In genomic region chr2:239157766-239158165, GRCh38 we compare ENCODE assay signal across 11 cellular contexts.
DNase-seq lines count a peak whose midpoint lies in the region; ATAC-seq and TF ChIP-seq lines count a peak whose summit lies in the region.
"Had no signal": no experiment of that assay in that cellular context is flagged by ENCODE, and none has a peak within 500 bp of the region (broad histone marks: within the 10 kb centered on the region; RNA-seq: fewer than 3 reads in every experiment).

No MANE protein-coding gene starts in this region.

- H3K36me3 ChIP-seq in upper lobe of right lung = peaks cover 49% of the 10 kb centered on the region

- peak; percentile 51 for DNase-seq in activated effector memory CD4-positive, alpha-beta T cell treated with anti-CD3 and anti-CD28 coated beads, Interleukin-2, amount 50 U/mL, for 16 hours
- DNase-seq in activated effector memory CD4-positive, alpha-beta T cell treated with Interleukin-2 at 50 U/mL for 16 hours = no peak
- DNase-seq in amniotic epithelial cell (ENCODE audit: low read depth) (peak; percentile 20), islet precursor cell (peak; percentile 72), upper lobe of right lung (peak; percentile 78), NCI-H1694 (lab: John Stamatoyannopoulos, UW) (no peak), pons (ENCODE audit: low spot score) (no peak)
- DNase-seq: MV-4-11; naive thymus-derived CD8-positive, alpha-beta T cell had no signal

- peaks cover 3% of the 10 kb centered on the region for H3K4me1 ChIP-seq in upper lobe of right lung

- H3K27me3 ChIP-seq in upper lobe of right lung = no peaks in the 10 kb centered on the region

- intact Hi-C loops in upper lobe of right lung (cut with DNase I) = no loop called here

- H3K27ac ChIP-seq in upper lobe of right lung = no peak overlapping the region

- no peak overlapping the region for H3K4me3 ChIP-seq in upper lobe of right lung

- no peaks in the 10 kb centered on the region for H3K9me3 ChIP-seq in upper lobe of right lung

- no peak for TF ChIP-seq CTCF in upper lobe of right lung (IDR thresholded peaks at IDR 0.05)

- ATAC-seq in upper lobe of right lung (peak; percentile 65), HG02623 (IDR thresholded peaks at IDR 0.05; ENCODE audit: unreplicated experiment) (no peak)
- ATAC-seq: naive thymus-derived CD8-positive, alpha-beta T cell; T-cell had no signal

Comparison
In these comparisons a context has a peak if more than half of its experiments do, and no peak if none do; other contexts are left out.
1. DNase-seq: peak in activated effector memory CD4-positive, alpha-beta T cell treated with anti-CD3 and anti-CD28 coated beads, Interleukin-2, amount 50 U/mL, for 16 hours (single experiment), amniotic epithelial cell (single experiment), islet precursor cell (single experiment) and upper lobe of right lung (single experiment); none in activated effector memory CD4-positive, alpha-beta T cell treated with Interleukin-2 at 50 U/mL for 16 hours (single experiment), NCI-H1694 (single experiment) and pons (single experiment).